1 cellular context compared by ENCODE assay signal in genomic region chr19:40776966-40777794, GRCh38.
TF ChIP-seq lines count a peak whose summit lies in the region.

No MANE protein-coding gene starts in this region.

TF ChIP-seq in HepG2, 621 proteins besides CTCF, POLR2A, EP300 and RAD21 (continued from another document and continues in another):
- TF ChIP-seq, protein P1, sequence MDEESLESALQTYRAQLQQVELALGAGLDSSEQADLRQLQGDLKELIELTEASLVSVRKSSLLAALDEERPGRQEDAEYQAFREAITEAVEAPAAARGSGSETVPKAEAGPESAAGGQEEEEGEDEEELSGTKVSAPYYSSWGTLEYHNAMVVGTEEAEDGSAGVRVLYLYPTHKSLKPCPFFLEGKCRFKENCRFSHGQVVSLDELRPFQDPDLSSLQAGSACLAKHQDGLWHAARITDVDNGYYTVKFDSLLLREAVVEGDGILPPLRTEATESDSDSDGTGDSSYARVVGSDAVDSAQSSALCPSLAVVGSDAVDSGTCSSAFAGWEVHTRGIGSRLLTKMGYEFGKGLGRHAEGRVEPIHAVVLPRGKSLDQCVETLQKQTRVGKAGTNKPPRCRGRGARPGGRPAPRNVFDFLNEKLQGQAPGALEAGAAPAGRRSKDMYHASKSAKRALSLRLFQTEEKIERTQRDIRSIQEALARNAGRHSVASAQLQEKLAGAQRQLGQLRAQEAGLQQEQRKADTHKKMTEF (CRISPR knock-in tag; IDR thresholded peaks at IDR 0.05) = peak; percentile 59; the same call in 1 of the 2 replicates
- TF ChIP-seq KDM1A (CRISPR knock-in tag; IDR thresholded peaks at IDR 0.05) = peak; percentile 49; the same call in 1 of the 2 replicates
- TF ChIP-seq HMGXB4 (CRISPR knock-in tag; IDR thresholded peaks at IDR 0.05; ENCODE audit: borderline replicate concordance in 1 of 2, low read depth in 1 of 2) = 0 out of 4 replicates have a peak, but pooled peaks of 1 of the 2 experiments have one; percentile 0
- TF ChIP-seq RFX1 (IDR thresholded peaks at IDR 0.05) = no peak
- TF ChIP-seq, protein P2, sequence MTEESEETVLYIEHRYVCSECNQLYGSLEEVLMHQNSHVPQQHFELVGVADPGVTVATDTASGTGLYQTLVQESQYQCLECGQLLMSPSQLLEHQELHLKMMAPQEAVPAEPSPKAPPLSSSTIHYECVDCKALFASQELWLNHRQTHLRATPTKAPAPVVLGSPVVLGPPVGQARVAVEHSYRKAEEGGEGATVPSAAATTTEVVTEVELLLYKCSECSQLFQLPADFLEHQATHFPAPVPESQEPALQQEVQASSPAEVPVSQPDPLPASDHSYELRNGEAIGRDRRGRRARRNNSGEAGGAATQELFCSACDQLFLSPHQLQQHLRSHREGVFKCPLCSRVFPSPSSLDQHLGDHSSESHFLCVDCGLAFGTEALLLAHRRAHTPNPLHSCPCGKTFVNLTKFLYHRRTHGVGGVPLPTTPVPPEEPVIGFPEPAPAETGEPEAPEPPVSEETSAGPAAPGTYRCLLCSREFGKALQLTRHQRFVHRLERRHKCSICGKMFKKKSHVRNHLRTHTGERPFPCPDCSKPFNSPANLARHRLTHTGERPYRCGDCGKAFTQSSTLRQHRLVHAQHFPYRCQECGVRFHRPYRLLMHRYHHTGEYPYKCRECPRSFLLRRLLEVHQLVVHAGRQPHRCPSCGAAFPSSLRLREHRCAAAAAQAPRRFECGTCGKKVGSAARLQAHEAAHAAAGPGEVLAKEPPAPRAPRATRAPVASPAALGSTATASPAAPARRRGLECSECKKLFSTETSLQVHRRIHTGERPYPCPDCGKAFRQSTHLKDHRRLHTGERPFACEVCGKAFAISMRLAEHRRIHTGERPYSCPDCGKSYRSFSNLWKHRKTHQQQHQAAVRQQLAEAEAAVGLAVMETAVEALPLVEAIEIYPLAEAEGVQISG (CRISPR knock-in tag; IDR thresholded peaks at IDR 0.05) = 0 out of 2 replicates have a peak, but pooled peaks have one; percentile 27
- no peak for TF ChIP-seq PCBP1 (IDR thresholded peaks at IDR 0.05; ENCODE audit: borderline replicate concordance, low read depth, low read length)
- TF ChIP-seq ZNF460 (CRISPR knock-in tag; IDR thresholded peaks at IDR 0.05; ENCODE audit: borderline replicate concordance) = no peak
- 0 out of 2 replicates have a peak, but pooled peaks have one; percentile 22 for TF ChIP-seq PHF8 (CRISPR knock-in tag; IDR thresholded peaks at IDR 0.05)
- TF ChIP-seq ZNF572 (CRISPR knock-in tag; IDR thresholded peaks at IDR 0.05) = no peak
- no peak for TF ChIP-seq POLR2AphosphoS5 (IDR thresholded peaks at IDR 0.05; ENCODE audit: low read depth, low read length)
- TF ChIP-seq ZNF607 (CRISPR knock-in tag; IDR thresholded peaks at IDR 0.05; ENCODE audit: borderline replicate concordance) = no peak
- peak; percentile 95 for TF ChIP-seq ATF1 (CRISPR knock-in tag; IDR thresholded peaks at IDR 0.05)
- no peak for TF ChIP-seq ZNF644 (CRISPR knock-in tag; IDR thresholded peaks at IDR 0.05; ENCODE audit: low read depth)
- no peak for TF ChIP-seq ZNF275 (CRISPR knock-in tag; IDR thresholded peaks at IDR 0.05; ENCODE audit: borderline replicate concordance)
- no peak for TF ChIP-seq NONO (IDR thresholded peaks at IDR 0.05)
- 0 out of 2 replicates have a peak, but pooled peaks have one; percentile 26 for TF ChIP-seq NONO (CRISPR knock-in tag; conservative IDR thresholded peaks at IDR 0.05)
- no peak for TF ChIP-seq MNT (IDR thresholded peaks at IDR 0.05)
- TF ChIP-seq ZNF12 (CRISPR knock-in tag; IDR thresholded peaks at IDR 0.05) = no peak
- TF ChIP-seq LCORL (IDR thresholded peaks at IDR 0.05) = no peak
- 0 out of 2 replicates have a peak, but pooled peaks have one; percentile 4 for TF ChIP-seq LCORL (CRISPR knock-in tag; IDR thresholded peaks at IDR 0.05)
- no peak for TF ChIP-seq ZNF558 (CRISPR knock-in tag; IDR thresholded peaks at IDR 0.05; ENCODE audit: borderline replicate concordance)
- TF ChIP-seq MXD3 (CRISPR knock-in tag; IDR thresholded peaks at IDR 0.05) = no peak
- TF ChIP-seq GMEB2 (CRISPR knock-in tag; IDR thresholded peaks at IDR 0.05; ENCODE audit: low read depth) = 0 out of 2 replicates have a peak, but pooled peaks have one; percentile 2
- 0 out of 2 replicates have a peak, but pooled peaks have one; percentile 15 for TF ChIP-seq ZFY (CRISPR knock-in tag; IDR thresholded peaks at IDR 0.05)
- no peak for TF ChIP-seq ZBTB20 (CRISPR knock-in tag; IDR thresholded peaks at IDR 0.05; ENCODE audit: borderline replicate concordance, low read depth)
- no peak for TF ChIP-seq GPN1 (CRISPR knock-in tag; IDR thresholded peaks at IDR 0.05; ENCODE audit: borderline replicate concordance)
- TF ChIP-seq, protein P3, sequence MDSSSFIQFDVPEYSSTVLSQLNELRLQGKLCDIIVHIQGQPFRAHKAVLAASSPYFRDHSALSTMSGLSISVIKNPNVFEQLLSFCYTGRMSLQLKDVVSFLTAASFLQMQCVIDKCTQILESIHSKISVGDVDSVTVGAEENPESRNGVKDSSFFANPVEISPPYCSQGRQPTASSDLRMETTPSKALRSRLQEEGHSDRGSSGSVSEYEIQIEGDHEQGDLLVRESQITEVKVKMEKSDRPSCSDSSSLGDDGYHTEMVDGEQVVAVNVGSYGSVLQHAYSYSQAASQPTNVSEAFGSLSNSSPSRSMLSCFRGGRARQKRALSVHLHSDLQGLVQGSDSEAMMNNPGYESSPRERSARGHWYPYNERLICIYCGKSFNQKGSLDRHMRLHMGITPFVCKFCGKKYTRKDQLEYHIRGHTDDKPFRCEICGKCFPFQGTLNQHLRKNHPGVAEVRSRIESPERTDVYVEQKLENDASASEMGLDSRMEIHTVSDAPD (CRISPR knock-in tag; IDR thresholded peaks at IDR 0.05) = no peak
- TF ChIP-seq MAFF (IDR thresholded peaks at IDR 0.05; ENCODE audit: low read depth, low read length) = no peak
- TF ChIP-seq PHF21A (CRISPR knock-in tag; IDR thresholded peaks at IDR 0.05) = no peak
- TF ChIP-seq CREB1 (IDR thresholded peaks at IDR 0.05) = peak; percentile 88
- TF ChIP-seq CREB1 (CRISPR knock-in tag; IDR thresholded peaks at IDR 0.05) = peak; percentile 98
- TF ChIP-seq ZNF274 (CRISPR knock-in tag; IDR thresholded peaks at IDR 0.05) = no peak
- no peak for TF ChIP-seq MLLT10 (CRISPR knock-in tag; IDR thresholded peaks at IDR 0.05)
- no peak for TF ChIP-seq HNRNPH1 (optimal IDR thresholded peaks at IDR 0.05; ENCODE audit: low read depth, low read length)
- no peak for TF ChIP-seq PRDM10 (CRISPR knock-in tag; IDR thresholded peaks at IDR 0.05; ENCODE audit: low read depth)
- TF ChIP-seq, protein P4, sequence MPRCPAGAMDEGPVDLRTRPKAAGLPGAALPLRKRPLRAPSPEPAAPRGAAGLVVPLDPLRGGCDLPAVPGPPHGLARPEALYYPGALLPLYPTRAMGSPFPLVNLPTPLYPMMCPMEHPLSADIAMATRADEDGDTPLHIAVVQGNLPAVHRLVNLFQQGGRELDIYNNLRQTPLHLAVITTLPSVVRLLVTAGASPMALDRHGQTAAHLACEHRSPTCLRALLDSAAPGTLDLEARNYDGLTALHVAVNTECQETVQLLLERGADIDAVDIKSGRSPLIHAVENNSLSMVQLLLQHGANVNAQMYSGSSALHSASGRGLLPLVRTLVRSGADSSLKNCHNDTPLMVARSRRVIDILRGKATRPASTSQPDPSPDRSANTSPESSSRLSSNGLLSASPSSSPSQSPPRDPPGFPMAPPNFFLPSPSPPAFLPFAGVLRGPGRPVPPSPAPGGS (CRISPR knock-in tag; IDR thresholded peaks at IDR 0.05) = no peak
- no peak for TF ChIP-seq ATAD3A (CRISPR knock-in tag; IDR thresholded peaks at IDR 0.05)
- TF ChIP-seq RFXANK (CRISPR knock-in tag; IDR thresholded peaks at IDR 0.05) = peak; percentile 100
- TF ChIP-seq RXRB (CRISPR knock-in tag; IDR thresholded peaks at IDR 0.05; ENCODE audit: borderline replicate concordance) = no peak
- TF ChIP-seq FOXA3 (CRISPR knock-in tag; IDR thresholded peaks at IDR 0.05) = no peak
- no peak for TF ChIP-seq E2F2 (CRISPR knock-in tag; IDR thresholded peaks at IDR 0.05; ENCODE audit: borderline replicate concordance)
- TF ChIP-seq GATAD1 (CRISPR knock-in tag; IDR thresholded peaks at IDR 0.05) = no peak
- TF ChIP-seq RCOR2 (CRISPR knock-in tag; IDR thresholded peaks at IDR 0.05) = peak; percentile 68; the same call in 1 of the 2 replicates
- TF ChIP-seq HNF4G (IDR thresholded peaks at IDR 0.05; ENCODE audit: borderline replicate concordance, low read depth, low read length) = no peak
- no peak for TF ChIP-seq HNF4G (CRISPR knock-in tag; IDR thresholded peaks at IDR 0.05; ENCODE audit: borderline replicate concordance, low read depth)
- TF ChIP-seq KAT7 (CRISPR knock-in tag; IDR thresholded peaks at IDR 0.05; ENCODE audit: borderline replicate concordance) = no peak
- TF ChIP-seq POLR2AphosphoS2 (IDR thresholded peaks at IDR 0.05; ENCODE audit: low read depth, low read length) = no peak
